23 cellular contexts compared by ENCODE assay signal in the genomic region with DNA sequence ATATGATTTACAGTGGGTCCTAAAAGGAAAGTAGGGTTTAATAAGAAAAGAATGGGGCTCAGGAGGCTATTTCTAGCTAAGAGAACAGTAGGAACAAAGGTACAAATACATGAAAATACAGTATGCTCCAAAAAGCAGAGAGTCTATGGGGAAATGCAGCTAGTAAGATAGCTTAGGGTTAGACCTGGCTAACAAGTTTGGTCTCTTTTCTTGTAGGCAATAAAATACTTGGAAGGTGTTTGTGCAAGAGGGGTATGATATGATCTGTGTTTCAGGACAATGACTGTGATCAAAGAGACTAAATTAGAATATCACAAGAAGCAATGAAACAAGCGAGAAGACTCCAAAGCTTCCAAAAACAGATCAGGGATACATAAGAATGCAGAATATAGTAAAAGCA.
"Had no signal": no experiment of that assay in that cellular context is flagged by ENCODE, and none has a peak within 500 bp of the region (broad histone marks: within the 10 kb centered on the region; RNA-seq: fewer than 3 reads in every experiment).

No MANE protein-coding gene starts in this region.

- H3K4me1 ChIP-seq: esophagus squamous epithelium, lower lobe of right lung had no signal

- ATAC-seq: gastrocnemius medialis; heart left ventricle; left lung; left ventricle myocardium superior; lower lobe of right lung; mucosa of descending colon; naive thymus-derived CD8-positive, alpha-beta T cell had no signal

- H3K9me3 ChIP-seq: esophagus squamous epithelium, gastrocnemius medialis, heart left ventricle, left lung, lower lobe of right lung, mucosa of descending colon had no signal

- H3K4me3 ChIP-seq: coronary artery, dorsolateral prefrontal cortex, esophagus squamous epithelium, gastrocnemius medialis, heart left ventricle, hepatocyte, left lung, lower lobe of right lung, mucosa of descending colon had no signal

- H3K27ac ChIP-seq: coronary artery, dorsolateral prefrontal cortex, esophagus squamous epithelium, gastrocnemius medialis, heart left ventricle, hepatocyte, left lung, lower lobe of right lung had no signal

- H3K36me3 ChIP-seq: gastrocnemius medialis, left lung had no signal

- H3K27me3 ChIP-seq: esophagus squamous epithelium, gastrocnemius medialis, hepatocyte, left lung had no signal

- DNase-seq: dermis blood vessel endothelial cell; dorsolateral prefrontal cortex; effector CD4-positive, alpha-beta T cell; effector memory CD4-positive, alpha-beta T cell; esophagus squamous epithelium; foreskin fibroblast; foreskin melanocyte; gastrocnemius medialis; heart left ventricle; hypothalamus; immature natural killer cell; islet precursor cell; kidney; kidney glomerular epithelial cell; left lung; left ventricle myocardium superior; lower lobe of right lung; mesenchymal stem cell; mucosa of descending colon; naive B cell; naive thymus-derived CD8-positive, alpha-beta T cell had no signal
